ENCODE assay signal across 18 cellular contexts in the genomic region with DNA sequence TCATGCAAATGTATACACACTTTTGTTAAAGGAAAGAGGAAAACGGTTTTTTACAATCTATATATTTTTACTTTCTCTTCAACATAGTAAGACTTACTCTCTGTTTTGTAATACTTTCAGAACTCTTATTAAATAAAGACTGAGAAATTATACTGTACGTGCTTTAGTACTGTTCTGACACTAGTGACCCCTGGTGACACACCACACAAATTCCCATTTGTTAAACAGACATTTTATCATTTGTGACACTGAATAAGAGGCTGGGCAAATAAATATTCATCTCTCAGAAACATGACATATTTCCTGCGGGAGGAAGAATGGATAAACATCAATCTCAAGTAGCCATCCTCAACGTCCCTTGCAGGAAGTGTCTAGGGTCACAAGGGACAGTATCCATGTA.
"Had no signal": no experiment of that assay in that cellular context is flagged by ENCODE, and none has a peak within 500 bp of the region (broad histone marks: within the 10 kb centered on the region; RNA-seq: fewer than 3 reads in every experiment).

No MANE protein-coding gene starts in this region.

- H3K4me3 ChIP-seq: cardiac muscle cell, heart right ventricle, neural progenitor cell, prostate gland, right atrium auricular region, thyroid gland, upper lobe of right lung had no signal

- H3K9me3 ChIP-seq: heart right ventricle, prostate gland, right atrium auricular region, thyroid gland, upper lobe of right lung had no signal

- DNase-seq: activated CD4-positive, alpha-beta memory T cell treated with anti-CD3 and anti-CD28 coated beads, Interleukin-2, amount 10 ng/mL, durations not matched to agents 7 days and 5 days; activated CD4-positive, alpha-beta T cell treated with anti-CD3 and anti-CD28 coated beads, Interleukin-2, amount 10 ng/mL, durations not matched to agents 24 days and 14 days; activated effector memory CD4-positive, alpha-beta T cell treated with anti-CD3 and anti-CD28 coated beads, Interleukin-2, amount 50 U/mL, for 16 hours; activated naive CD4-positive, alpha-beta T cell treated with anti-CD3 and anti-CD28 coated beads, Interleukin-2, amount 10 ng/mL, durations not matched to agents 7 days and 5 days; amygdala; cortex of kidney; heart right ventricle; naive thymus-derived CD8-positive, alpha-beta T cell; stimulated activated CD4-positive, alpha-beta T cell treated with anti-CD3 and anti-CD28 coated beads, Interleukin-12 subunit alpha, Interleukin-12 subunit beta, amount 100 ng/mL, for 4 hours; stimulated activated CD4-positive, alpha-beta T cell treated with anti-CD3 and anti-CD28 coated beads, Interleukin-4, amount 100 ng/mL, for 4 hours; substantia nigra; T-helper 9 cell; thyroid gland; upper lobe of right lung had no signal

- H3K36me3 ChIP-seq: cardiac muscle cell, heart right ventricle, neural progenitor cell, prostate gland, right atrium auricular region, thyroid gland, upper lobe of right lung had no signal

- ATAC-seq: heart right ventricle; naive thymus-derived CD8-positive, alpha-beta T cell; upper lobe of right lung had no signal

- H3K4me1 ChIP-seq: heart right ventricle, neural progenitor cell, prostate gland, right atrium auricular region, thyroid gland, upper lobe of right lung had no signal

- H3K27ac ChIP-seq: cardiac muscle cell, heart right ventricle, neural progenitor cell, prostate gland, right atrium auricular region, thyroid gland, upper lobe of right lung had no signal

- H3K27me3 ChIP-seq: cardiac muscle cell, neural progenitor cell, right atrium auricular region, thyroid gland, upper lobe of right lung had no signal
